Comparison of ENCODE assay signal across 11 cellular contexts in the genomic region with DNA sequence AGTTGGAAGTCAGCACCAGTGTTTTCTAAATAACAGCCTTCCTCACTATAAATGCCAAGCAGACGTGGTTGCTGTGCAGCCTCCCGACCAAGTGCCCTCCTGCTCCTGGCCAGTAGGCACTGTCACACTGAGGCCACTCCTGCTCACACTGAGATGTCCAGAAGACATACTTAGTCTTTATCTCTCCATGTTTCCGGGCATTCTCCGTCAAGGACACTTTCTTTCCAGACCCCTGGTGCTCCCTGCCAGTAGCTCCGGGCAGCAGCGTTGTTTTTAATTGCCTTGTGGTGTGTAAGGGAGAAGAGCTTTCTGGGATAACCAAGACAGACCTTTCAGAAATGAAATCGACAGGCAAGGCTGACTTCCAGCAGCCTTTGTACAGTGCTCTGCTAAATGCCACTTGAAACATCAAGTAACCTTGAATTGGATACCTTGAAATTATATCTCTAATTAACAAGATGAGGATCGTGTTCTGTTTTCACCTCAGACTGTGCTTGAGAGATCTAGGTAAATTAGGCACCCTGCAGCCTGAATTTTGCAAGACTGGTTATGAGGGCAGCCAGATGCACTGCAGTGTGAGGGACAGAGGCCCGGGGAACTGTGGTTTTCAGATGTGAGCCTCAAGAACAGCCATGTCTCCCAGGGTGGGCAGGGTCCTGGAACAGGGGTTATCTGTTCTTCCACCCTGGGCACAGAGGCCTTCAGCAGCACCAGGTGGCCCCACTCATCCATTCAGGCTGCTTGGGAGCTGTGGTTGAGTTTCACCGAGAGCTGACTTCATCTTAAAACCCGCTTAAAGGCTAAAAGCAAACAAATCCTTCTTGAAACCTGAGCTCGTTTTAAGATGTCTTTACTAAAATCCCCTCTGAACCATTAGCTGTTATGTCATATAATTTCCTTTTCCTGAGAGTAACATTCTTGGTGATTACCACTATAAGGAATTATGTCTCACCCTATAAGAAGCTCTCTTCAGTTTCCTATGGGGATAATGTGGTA. TPM values are rescaled to one million over a fixed set of nuclear protein-coding genes. Genes with fewer than 3 reads are reported as not detected.
DNase-seq lines count a peak whose midpoint lies in the region; ATAC-seq and TF ChIP-seq lines count a peak whose summit lies in the region.
"Had no signal": no experiment of that assay in that cellular context is flagged by ENCODE, and none has a peak within 500 bp of the region (broad histone marks: within the 10 kb centered on the region; RNA-seq: fewer than 3 reads in every experiment).

No MANE protein-coding gene starts in this region.

- in situ Hi-C loops in Panc1 (cut with HindIII; ENCODE audit: low pct_unique_long_range_greater_than_20kb, low sequenced_read_pairs) = no loop called here

- intact Hi-C loops in Panc1 (cut with micrococcal nuclease; ENCODE audit: unreplicated experiment) = loop anchor here (5.0 kb wide), 1 partner anchor 56 kb away; no protein-coding TSS in a partner anchor

- peak overlapping the region; percentile 45 to 54 (median 46) for H3K9ac ChIP-seq in skeletal muscle tissue (ENCODE audit: low read depth in 1 of 3, low read length in 3 of 3)
- H3K9ac ChIP-seq: parathyroid adenoma had no signal

- no peak overlapping the region for H3K4me3 ChIP-seq in Panc1 (ENCODE audit: low read depth in 2 of 2, low read length in 2 of 2)
- H3K4me3 ChIP-seq in skeletal muscle tissue (ENCODE audit: low read length in 3 of 3) = peak overlapping the region; percentile 2 to 18 (median 8)
- H3K4me3 ChIP-seq: PC-9 had no signal

- H3K4me1 ChIP-seq in Panc1 (ENCODE audit: control insufficient read depth, insufficient read depth, low read length) (no peaks in the 10 kb centered on the region), skeletal muscle tissue (ENCODE audit: control insufficient read depth in 3 of 3, insufficient read depth in 3 of 3, low read length in 3 of 3) (peaks cover 51 to 54% (median 52%) of the 10 kb centered on the region in 3 donors)
- H3K4me1 ChIP-seq: parathyroid adenoma had no signal

- POLR2A ChIA-PET in Panc1 (lab: Charles Lee) = no interaction called here

- H3K36me3 ChIP-seq in Panc1 (ENCODE audit: control insufficient read depth, insufficient read depth, low read length) (no peaks in the 10 kb centered on the region), skeletal muscle tissue (ENCODE audit: control insufficient read depth in 3 of 3, insufficient read depth in 3 of 3, low read length in 3 of 3) (peaks cover 0 to 9% (median 0%) of the 10 kb centered on the region in 3 donors)

- CTCF ChIA-PET in Panc1 (lab: Charles Lee) = interaction anchor here (0.6 to 4.0 kb wide), 6 partner anchors 10 to 457 kb away, joined by 3 to 50 read pairs (median 4); no protein-coding TSS in a partner anchor

- DNase-seq in HCEC 1CT = peak; percentile 92
- no peak for DNase-seq in Panc1 (ENCODE audit: low read depth, low spot score)
- peak; percentile 66 for DNase-seq in globus pallidus (ENCODE audit: low spot score)
- no peak for DNase-seq in middle frontal gyrus (ENCODE audit: extremely low spot score, low spot score)
- DNase-seq: activated naive CD8-positive, alpha-beta T cell treated with anti-CD3 and anti-CD28 coated beads for 36 hours had no signal

- H3K27me3 ChIP-seq in Panc1 (ENCODE audit: control insufficient read depth, insufficient read depth, low read length) (no peaks in the 10 kb centered on the region), skeletal muscle tissue (ENCODE audit: control insufficient read depth in 3 of 3, insufficient read depth in 3 of 3, low read length in 3 of 3) (no peaks in the 10 kb centered on the region)

- TF ChIP-seq CTCF in Panc1 (IDR thresholded peaks at IDR 0.05) = no peak

- H3K27ac ChIP-seq in Panc1 (ENCODE audit: low read length) (no peak overlapping the region), skeletal muscle tissue (ENCODE audit: low read depth, low read length) (peak overlapping the region; percentile 88)
- H3K27ac ChIP-seq: parathyroid adenoma, PC-9 had no signal

- no TSS peak for BruUV-seq in Panc1 (replicated peaks; lab: Mats Ljungman, UMichigan)

- ATAC-seq in Panc1 (peak; percentile 40; the same call in 1 of the 2 replicates), GM19397 (IDR thresholded peaks at IDR 0.05; ENCODE audit: unreplicated experiment) (no peak), HG02623 (IDR thresholded peaks at IDR 0.05; ENCODE audit: unreplicated experiment) (no peak), HG02938 (IDR thresholded peaks at IDR 0.05; ENCODE audit: unreplicated experiment) (no peak)

- H3K9me3 ChIP-seq in Panc1 (ENCODE audit: control insufficient read depth, insufficient read depth, low read depth, low read length) (no peaks in the 10 kb centered on the region), skeletal muscle tissue (ENCODE audit: control insufficient read depth in 3 of 3, low read length in 3 of 3) (no peaks in the 10 kb centered on the region)

RNA-seq across cellular contexts. Expression of a gene that starts 43.4 kb away (rescaled TPM):
- total RNA-seq in Panc1 (2021; ENCODE audit: unreplicated experiment) (1.2 TPM), skeletal muscle tissue (11.0 TPM)
- polyA plus RNA-seq in Panc1 (2012; ENCODE audit: insufficient read length) = 0.94 TPM
- total RNA-seq: activated naive CD8-positive, alpha-beta T cell treated with anti-CD3 and anti-CD28 coated beads for 36 hours had no signal

Comparison
In these comparisons a context has a peak if more than half of its experiments do, and no peak if none do; other contexts are left out.
1. DNase-seq: peak in HCEC 1CT (single experiment) and globus pallidus (single experiment); none in Panc1 (single experiment) and middle frontal gyrus (single experiment).
2. H3K4me3 ChIP-seq: peak in skeletal muscle tissue (3 of 3); none in Panc1 (0 of 2).